Comparison of ENCODE assay signal across 8 cellular contexts in genomic region chr9:127225747-127226646, GRCh38. TPM values are rescaled to one million over a fixed set of nuclear protein-coding genes. Genes with fewer than 3 reads are reported as not detected.
A peak's percentile ranks its signal among the peaks of the same experiment; 100 is the strongest.
DNase-seq lines count a peak whose midpoint lies in the region; ATAC-seq and TF ChIP-seq lines count a peak whose summit lies in the region.

No MANE protein-coding gene starts in this region.

- H3K9me3 Mint-ChIP-seq in naive thymus-derived CD4-positive, alpha-beta T cell = peaks cover 0 to 5% (median 0%) of the 10 kb centered on the region in 11 donors

- peak; percentile 30 for DNase-seq in GM10266 (ENCODE audit: extremely low spot score)
- peak; percentile 20 for DNase-seq in NAMALWA (ENCODE audit: low spot score)
- peak in 1 of 9 donors; percentile 16 for DNase-seq in naive thymus-derived CD4-positive, alpha-beta T cell
- no peak for DNase-seq in SIG-M5 treated with dmso at 0.1 percent for 504 hours (lab: John Stamatoyannopoulos, UW; ENCODE audit: unreplicated experiment)
- DNase-seq in activated effector memory CD4-positive, alpha-beta T cell treated with Interleukin-2 at 50 U/mL for 16 hours = no peak
- DNase-seq in activated CD4-positive, alpha-beta T cell treated with anti-CD3 and anti-CD28 coated beads, Interleukin-2, amount 50 U/mL, for 4 hours = no peak

- no peak for ATAC-seq in naive thymus-derived CD4-positive, alpha-beta T cell
- no peak for ATAC-seq in GM19397 (IDR thresholded peaks at IDR 0.05; ENCODE audit: unreplicated experiment)

- intact Hi-C loops in naive thymus-derived CD4-positive, alpha-beta T cell (cut with micrococcal nuclease) = loop anchor here (1.0 to 10.0 kb wide), 8 partner anchors 19 to 1229 kb away; partner anchors contain the start of genes LRSAM1 (in 2 of the 2), RPL12 (in 2 of the 2), ODF2 (in 1 of the 2) and SLC2A8 (in 1 of the 2)

- peaks cover 24 to 47% (median 39%) of the 10 kb centered on the region in 7 donors for H3K4me1 Mint-ChIP-seq in naive thymus-derived CD4-positive, alpha-beta T cell

- peak overlapping the region; percentile 72 to 90 (median 87) for H3K4me3 Mint-ChIP-seq in naive thymus-derived CD4-positive, alpha-beta T cell

- H3K9me3 ChIP-seq in naive thymus-derived CD4-positive, alpha-beta T cell (ENCODE audit: control insufficient read depth in 2 of 3, low read length in 3 of 3) = no peaks in the 10 kb centered on the region

- CTCF ChIA-PET in naive thymus-derived CD4-positive, alpha-beta T cell (lab: Charles Lee) = interaction anchor here (1.2 kb wide), 2 partner anchors 12 to 19 kb away, joined by 3 to 5 read pairs; no protein-coding TSS in a partner anchor

- H3K27ac Mint-ChIP-seq in naive thymus-derived CD4-positive, alpha-beta T cell = peak overlapping the region in 7 of 9 donors; percentile 65 to 91 (median 79)

- H3K36me3 ChIP-seq in naive thymus-derived CD4-positive, alpha-beta T cell (ENCODE audit: control insufficient read depth in 2 of 3, insufficient read depth in 3 of 3, low read length in 3 of 3) = no peaks in the 10 kb centered on the region

- H3K27ac ChIP-seq in cingulate gyrus (ENCODE audit: low read depth, low read length) = peak overlapping the region; percentile 49
- H3K27ac ChIP-seq in naive thymus-derived CD4-positive, alpha-beta T cell (ENCODE audit: low read depth, low read length) = no peak overlapping the region

- H3K4me3 ChIP-seq in naive thymus-derived CD4-positive, alpha-beta T cell (ENCODE audit: low read length) = peak overlapping the region; percentile 59

- peaks cover 0 to 68% (median 15%) of the 10 kb centered on the region in 5 donors for H3K27me3 Mint-ChIP-seq in naive thymus-derived CD4-positive, alpha-beta T cell

- H3K4me1 ChIP-seq in naive thymus-derived CD4-positive, alpha-beta T cell (ENCODE audit: control insufficient read depth in 2 of 2, insufficient read depth in 2 of 2, low read length in 2 of 2) = peaks cover 10 to 31% of the 10 kb centered on the region in 2 donors

- no peaks in the 10 kb centered on the region for H3K36me3 Mint-ChIP-seq in naive thymus-derived CD4-positive, alpha-beta T cell

- TF ChIP-seq CTCF in GM10266 (IDR thresholded peaks at IDR 0.05; ENCODE audit: control insufficient read depth, insufficient read depth, low read depth, missing control alignments) = no peak

- no peaks in the 10 kb centered on the region for H3K27me3 ChIP-seq in naive thymus-derived CD4-positive, alpha-beta T cell (ENCODE audit: control insufficient read depth in 2 of 2, insufficient read depth in 2 of 2, low read length in 2 of 2)

- POLR2A ChIA-PET in naive thymus-derived CD4-positive, alpha-beta T cell (lab: Charles Lee) = interaction anchor here (0.8 to 2.2 kb wide), 2 partner anchors 9 to 29 kb away, joined by 3 to 8 read pairs; no protein-coding TSS in a partner anchor

RNA-seq across cellular contexts. Expression of gene GARNL3, which starts 38.6 kb away (rescaled TPM):
- total RNA-seq in naive thymus-derived CD4-positive, alpha-beta T cell = 1 to 10 TPM in 4 of 5 experiments, under 1 TPM in 1; 0.85 to 4.1 (median 2.8) TPM
- 1 to 10 TPM in 1 of 2 donors, not detected in 1; 2.1 TPM for polyA plus RNA-seq in naive thymus-derived CD4-positive, alpha-beta T cell

Comparison
In these comparisons a context has a peak if more than half of its experiments do, and no peak if none do; other contexts are left out.
1. DNase-seq: peak in GM10266 (single experiment) and NAMALWA (single experiment); none in SIG-M5 treated with dmso at 0.1 percent for 504 hours (single experiment), activated effector memory CD4-positive, alpha-beta T cell treated with Interleukin-2 at 50 U/mL for 16 hours (single experiment) and activated CD4-positive, alpha-beta T cell treated with anti-CD3 and anti-CD28 coated beads, Interleukin-2, amount 50 U/mL, for 4 hours (0 of 2).